ENCODE assay signal across 15 cellular contexts in the genomic region with DNA sequence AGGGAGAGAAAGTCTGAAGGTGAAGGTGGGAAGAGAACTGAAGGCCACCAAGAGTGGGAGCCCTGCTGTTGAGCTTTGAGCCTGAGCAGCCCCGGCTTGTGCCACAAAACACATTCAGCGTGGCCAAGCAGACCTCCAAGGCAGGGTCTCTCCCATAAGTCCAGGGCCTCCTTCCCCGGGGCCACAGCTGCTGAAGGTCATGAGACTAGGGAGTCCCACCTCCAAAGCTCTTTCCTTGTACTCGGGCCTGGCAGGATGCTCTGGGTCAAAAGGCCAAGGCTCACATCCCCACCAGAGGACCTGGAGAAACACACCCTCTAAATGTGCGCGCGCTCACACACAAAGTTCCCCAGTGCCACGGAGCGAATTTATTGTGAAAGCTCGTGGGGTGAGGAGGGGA. TPM values are rescaled to one million over a fixed set of nuclear protein-coding genes. Genes with fewer than 3 reads are reported as not detected.
DNase-seq lines count a peak whose midpoint lies in the region; ATAC-seq and TF ChIP-seq lines count a peak whose summit lies in the region.
"Had no signal": no experiment of that assay in that cellular context is flagged by ENCODE, and none has a peak within 500 bp of the region (broad histone marks: within the 10 kb centered on the region; RNA-seq: fewer than 3 reads in every experiment).

No MANE protein-coding gene starts in this region.

- TF ChIP-seq POLR2A in prostate gland (IDR thresholded peaks at IDR 0.05) = no peak

- H3K27ac Mint-ChIP-seq in CD4-positive, CD25-positive, alpha-beta regulatory T cell = peak overlapping the region in 2 of 3 donors; percentile 28 to 32
- H3K27ac Mint-ChIP-seq in activated CD4-positive, alpha-beta memory T cell treated with anti-CD3 and anti-CD28 coated beads, Interleukin-2, amount 10 ng/mL, durations not matched to agents 7 days and 5 days = peak overlapping the region; percentile 95
- H3K27ac Mint-ChIP-seq in naive thymus-derived CD8-positive, alpha-beta T cell = peak overlapping the region in 7 of 10 donors; percentile 39 to 99 (median 81)

- no peak for TF ChIP-seq CTCF in HEK293 (tag by site-specific recombination; IDR thresholded peaks at IDR 0.05)
- no peak for TF ChIP-seq CTCF in prostate gland (IDR thresholded peaks at IDR 0.05)

- H3K4me1 ChIP-seq in CD4-positive, CD25-positive, alpha-beta regulatory T cell (ENCODE audit: control insufficient read depth, insufficient read depth, low read length, poor library complexity, severe bottlenecking) = peaks cover 51% of the 10 kb centered on the region
- H3K4me1 ChIP-seq in HEK293 (ENCODE audit: control insufficient read depth, insufficient read depth, low read length) = peaks cover 15% of the 10 kb centered on the region
- no peaks in the 10 kb centered on the region for H3K4me1 ChIP-seq in prostate gland (replicated peaks)

- peaks cover 6% of the 10 kb centered on the region for H3K36me3 Mint-ChIP-seq in CD4-positive, CD25-positive, alpha-beta regulatory T cell
- peaks cover 31% of the 10 kb centered on the region for H3K36me3 Mint-ChIP-seq in activated CD4-positive, alpha-beta memory T cell treated with anti-CD3 and anti-CD28 coated beads, Interleukin-2, amount 10 ng/mL, durations not matched to agents 7 days and 5 days (ENCODE audit: low read depth)
- H3K36me3 Mint-ChIP-seq in naive thymus-derived CD8-positive, alpha-beta T cell = peaks cover 0 to 17% (median 0%) of the 10 kb centered on the region in 3 donors

- peaks cover 4% of the 10 kb centered on the region for H3K27me3 Mint-ChIP-seq in CD4-positive, CD25-positive, alpha-beta regulatory T cell
- no peaks in the 10 kb centered on the region for H3K27me3 Mint-ChIP-seq in activated CD4-positive, alpha-beta memory T cell treated with anti-CD3 and anti-CD28 coated beads, Interleukin-2, amount 10 ng/mL, durations not matched to agents 7 days and 5 days
- no peaks in the 10 kb centered on the region for H3K27me3 Mint-ChIP-seq in naive thymus-derived CD8-positive, alpha-beta T cell

- H3K9me3 ChIP-seq in CD4-positive, CD25-positive, alpha-beta regulatory T cell (ENCODE audit: control insufficient read depth in 2 of 2, low read length in 2 of 2) = no peaks in the 10 kb centered on the region
- H3K9me3 ChIP-seq in HEK293 (ENCODE audit: control insufficient read depth, insufficient read depth, low read depth, low read length) (no peaks in the 10 kb centered on the region), prostate gland (no peaks in the 10 kb centered on the region)
- H3K9me3 ChIP-seq: thoracic aorta had no signal

- H3K4me1 Mint-ChIP-seq in CD4-positive, CD25-positive, alpha-beta regulatory T cell = peaks cover 4 to 73% (median 16%) of the 10 kb centered on the region in 4 donors
- H3K4me1 Mint-ChIP-seq in activated CD4-positive, alpha-beta memory T cell treated with anti-CD3 and anti-CD28 coated beads, Interleukin-2, amount 10 ng/mL, durations not matched to agents 7 days and 5 days = peaks cover 33% of the 10 kb centered on the region
- peaks cover 11 to 41% (median 25%) of the 10 kb centered on the region in 4 donors for H3K4me1 Mint-ChIP-seq in naive thymus-derived CD8-positive, alpha-beta T cell

- POLR2A ChIA-PET in HEK293 (lab: Yijun Ruan, JAX) = interaction anchor here (0.5 to 4.2 kb wide), 5 partner anchors 18 to 146 kb away, joined by 3 to 67 read pairs (median 5); partner anchors contain the start of genes HCFC1 and TMEM187
- POLR2A ChIA-PET in activated CD4-positive, alpha-beta memory T cell treated with anti-CD3 and anti-CD28 coated beads, Interleukin-2, amount 10 ng/mL, durations not matched to agents 7 days and 5 days (lab: Charles Lee) = interaction anchor here (4.5 to 9.6 kb wide), 4 partner anchors 10 to 41 kb away, joined by 24 to 201 read pairs (median 127); partner anchors contain the start of genes HCFC1, RENBP and TMEM187
- POLR2A ChIA-PET in naive thymus-derived CD8-positive, alpha-beta T cell (lab: Charles Lee) = interaction anchor here (0.5 to 17.6 kb wide), 4 partner anchors 16 to 581 kb away, joined by 3 to 388 read pairs (median 138); partner anchors contain the start of genes AVPR2, HCFC1, RENBP and TMEM187

- H3K4me3 ChIP-seq in CD4-positive, CD25-positive, alpha-beta regulatory T cell (ENCODE audit: low read depth, low read length) = no peak overlapping the region
- H3K4me3 ChIP-seq in HEK293 (ENCODE audit: low read depth, low read length) = no peak overlapping the region
- H3K4me3 ChIP-seq in prostate gland = no peak overlapping the region

- no peaks in the 10 kb centered on the region for H3K27me3 ChIP-seq in CD4-positive, CD25-positive, alpha-beta regulatory T cell (ENCODE audit: control insufficient read depth, insufficient read depth, low read length)
- H3K27me3 ChIP-seq in prostate gland (replicated peaks; ENCODE audit: insufficient read depth) = no peaks in the 10 kb centered on the region

- H3K27ac ChIP-seq in CD4-positive, CD25-positive, alpha-beta regulatory T cell (ENCODE audit: insufficient read depth, low read length, poor library complexity, severe bottlenecking) = no peak overlapping the region
- peak overlapping the region; percentile 62; the same call in 1 of the 2 replicates for H3K27ac ChIP-seq in HEK293 (ENCODE audit: extremely low read depth, low read depth, low read length)
- no peak overlapping the region for H3K27ac ChIP-seq in prostate gland
- H3K27ac ChIP-seq: thoracic aorta had no signal

- H3K9me3 Mint-ChIP-seq in CD4-positive, CD25-positive, alpha-beta regulatory T cell = no peaks in the 10 kb centered on the region
- H3K9me3 Mint-ChIP-seq in activated CD4-positive, alpha-beta memory T cell treated with anti-CD3 and anti-CD28 coated beads, Interleukin-2, amount 10 ng/mL, durations not matched to agents 7 days and 5 days = no peaks in the 10 kb centered on the region
- no peaks in the 10 kb centered on the region for H3K9me3 Mint-ChIP-seq in naive thymus-derived CD8-positive, alpha-beta T cell

- 92% methylated on average over 2 of the region's 10 CpGs for WGBS in prostate gland

- ATAC-seq in CD4-positive, CD25-positive, alpha-beta regulatory T cell (ENCODE audit: low read depth in 2 of 2) = no peak
- ATAC-seq in naive thymus-derived CD8-positive, alpha-beta T cell = no peak
- ATAC-seq in HG03159 (IDR thresholded peaks at IDR 0.05; ENCODE audit: unreplicated experiment) = no peak
- ATAC-seq: right cardiac atrium had no signal

- CTCF ChIA-PET in HEK293 (lab: Yijun Ruan, JAX) = interaction anchor here (0.7 to 14.7 kb wide), 3 partner anchors 9 to 201 kb away, joined by 3 to 267 read pairs (median 3); partner anchors contain the start of gene RENBP
- CTCF ChIA-PET in activated CD4-positive, alpha-beta memory T cell treated with anti-CD3 and anti-CD28 coated beads, Interleukin-2, amount 10 ng/mL, durations not matched to agents 7 days and 5 days (lab: Charles Lee) = interaction anchor here (10.4 kb wide), 1 partner anchor 19 kb away, joined by 148 read pairs; the partner anchor contains the start of gene RENBP

- no peak for DNase-seq in CD4-positive, CD25-positive, alpha-beta regulatory T cell
- no peak for DNase-seq in activated CD4-positive, alpha-beta memory T cell treated with anti-CD3 and anti-CD28 coated beads, Interleukin-2, amount 10 ng/mL, durations not matched to agents 7 days and 5 days
- no peak for DNase-seq in naive thymus-derived CD8-positive, alpha-beta T cell
- DNase-seq in EL = no peak
- no peak for DNase-seq in prostate gland (ENCODE audit: low spot score)
- DNase-seq: cortex of kidney, DMS 273 treated with DMSO at 0.1 percent for 48 hours, NCI-H1105 treated with DMSO at 0.1 percent for 48 hours, NCI-H510A, SIG-M5 had no signal

- H3K36me3 ChIP-seq in CD4-positive, CD25-positive, alpha-beta regulatory T cell (ENCODE audit: control insufficient read depth, insufficient read depth, low read length) = peaks cover 2% of the 10 kb centered on the region
- H3K36me3 ChIP-seq in HEK293 (ENCODE audit: control insufficient read depth in 2 of 2, insufficient read depth in 1 of 2, low read length in 2 of 2) = peaks cover 23 to 48% of the 10 kb centered on the region in 2 experiments
- no peaks in the 10 kb centered on the region for H3K36me3 ChIP-seq in prostate gland

- intact Hi-C loops in prostate gland (cut with DNase I) = no loop called here

- peak overlapping the region; percentile 54 to 98 (median 82) for H3K4me3 Mint-ChIP-seq in CD4-positive, CD25-positive, alpha-beta regulatory T cell
- H3K4me3 Mint-ChIP-seq in activated CD4-positive, alpha-beta memory T cell treated with anti-CD3 and anti-CD28 coated beads, Interleukin-2, amount 10 ng/mL, durations not matched to agents 7 days and 5 days = peak overlapping the region; percentile 91
- H3K4me3 Mint-ChIP-seq in naive thymus-derived CD8-positive, alpha-beta T cell = peak overlapping the region in 2 of 10 donors; percentile 48 to 97

RNA-seq across cellular contexts. Expression of gene ARHGAP4, which starts 3.5 kb away (rescaled TPM):
- total RNA-seq in CD4-positive, CD25-positive, alpha-beta regulatory T cell = 459 TPM
- polyA plus RNA-seq in CD4-positive, CD25-positive, alpha-beta regulatory T cell = 10 to 100 TPM; 73.5 to 89.9 (median 80.2) TPM
- total RNA-seq in activated CD4-positive, alpha-beta memory T cell treated with anti-CD3 and anti-CD28 coated beads, Interleukin-2, amount 10 ng/mL, durations not matched to agents 7 days and 5 days = 100 to 1,000 TPM; 262 to 267 TPM
- total RNA-seq in naive thymus-derived CD8-positive, alpha-beta T cell = 100 to 1,000 TPM; 324 to 353 TPM
- 100 to 1,000 TPM in 1 of 3 donors, 10 to 100 TPM in 2; 58.9 to 112 (median 96.6) TPM for polyA plus RNA-seq in naive thymus-derived CD8-positive, alpha-beta T cell
- 10 to 100 TPM; 11.9 to 41.1 TPM for total RNA-seq in prostate gland

RNA-seq across cellular contexts. Expression of gene NAA10, which starts 5.3 kb away (rescaled TPM):
- 70.0 TPM for total RNA-seq in CD4-positive, CD25-positive, alpha-beta regulatory T cell
- 10 to 100 TPM; 72.4 to 99.8 (median 82.3) TPM for polyA plus RNA-seq in CD4-positive, CD25-positive, alpha-beta regulatory T cell
- total RNA-seq in activated CD4-positive, alpha-beta memory T cell treated with anti-CD3 and anti-CD28 coated beads, Interleukin-2, amount 10 ng/mL, durations not matched to agents 7 days and 5 days = 10 to 100 TPM; 63.1 to 63.7 TPM
- total RNA-seq in naive thymus-derived CD8-positive, alpha-beta T cell = 10 to 100 TPM; 72.1 to 80.8 TPM
- 10 to 100 TPM; 66.8 to 73.3 (median 71.3) TPM for polyA plus RNA-seq in naive thymus-derived CD8-positive, alpha-beta T cell
- total RNA-seq in prostate gland = 10 to 100 TPM; 47.5 to 64.9 TPM

RNA-seq across cellular contexts. Expression of gene RENBP, which starts 14.9 kb away (rescaled TPM):
- 15.3 TPM for total RNA-seq in CD4-positive, CD25-positive, alpha-beta regulatory T cell
- polyA plus RNA-seq in CD4-positive, CD25-positive, alpha-beta regulatory T cell = 1 to 10 TPM in 2 of 4 donors, under 1 TPM in 2; 0.62 to 1.9 (median 1.1) TPM
- 10 to 100 TPM; 12.1 to 12.8 TPM for total RNA-seq in activated CD4-positive, alpha-beta memory T cell treated with anti-CD3 and anti-CD28 coated beads, Interleukin-2, amount 10 ng/mL, durations not matched to agents 7 days and 5 days
- total RNA-seq in naive thymus-derived CD8-positive, alpha-beta T cell = 10 to 100 TPM; 17.8 to 18.2 TPM
- polyA plus RNA-seq in naive thymus-derived CD8-positive, alpha-beta T cell = under 1 TPM; 0.49 to 0.96 (median 0.73) TPM
- 1 to 10 TPM; 2.4 to 4.4 TPM for total RNA-seq in prostate gland

RNA-seq across cellular contexts. Expression of gene AVPR2, which starts 25.1 kb away (rescaled TPM):
- not detected for total RNA-seq in CD4-positive, CD25-positive, alpha-beta regulatory T cell
- not detected for polyA plus RNA-seq in CD4-positive, CD25-positive, alpha-beta regulatory T cell
- total RNA-seq in activated CD4-positive, alpha-beta memory T cell treated with anti-CD3 and anti-CD28 coated beads, Interleukin-2, amount 10 ng/mL, durations not matched to agents 7 days and 5 days = not detected
- not detected for total RNA-seq in naive thymus-derived CD8-positive, alpha-beta T cell
- polyA plus RNA-seq in naive thymus-derived CD8-positive, alpha-beta T cell = not detected
- total RNA-seq in prostate gland = 1 to 10 TPM in 1 of 2 donors, under 1 TPM in 1; 0.41 to 2.5 TPM
- total RNA-seq: H1, thoracic aorta had no signal

RNA-seq across cellular contexts. Expression of gene HCFC1, which starts 42.0 kb away (rescaled TPM):
- total RNA-seq in CD4-positive, CD25-positive, alpha-beta regulatory T cell = 71.6 TPM
- polyA plus RNA-seq in CD4-positive, CD25-positive, alpha-beta regulatory T cell = 1 to 10 TPM; 3.0 to 4.3 (median 3.6) TPM
- total RNA-seq in activated CD4-positive, alpha-beta memory T cell treated with anti-CD3 and anti-CD28 coated beads, Interleukin-2, amount 10 ng/mL, durations not matched to agents 7 days and 5 days = 10 to 100 TPM; 88.3 to 93.1 TPM
- total RNA-seq in naive thymus-derived CD8-positive, alpha-beta T cell = 10 to 100 TPM; 62.4 to 64.9 TPM
- 10 to 100 TPM in 1 of 3 donors, 1 to 10 TPM in 2; 3.3 to 11.9 (median 7.9) TPM for polyA plus RNA-seq in naive thymus-derived CD8-positive, alpha-beta T cell
- total RNA-seq in prostate gland = 100 to 1,000 TPM in 1 of 2 donors, 10 to 100 TPM in 1; 67.7 to 115 TPM

Comparison
In these comparisons a context has a peak if more than half of its experiments do, and no peak if none do; other contexts are left out.
1. H3K27ac Mint-ChIP-seq: peak in every context shown above with its lines; median percentile 95 in activated CD4-positive, alpha-beta memory T cell treated with anti-CD3 and anti-CD28 coated beads, Interleukin-2, amount 10 ng/mL, durations not matched to agents 7 days and 5 days; 81 in naive thymus-derived CD8-positive, alpha-beta T cell; 30 in CD4-positive, CD25-positive, alpha-beta regulatory T cell.
2. RNA of gene ARHGAP4, which starts 3.5 kb away (total RNA-seq): 459 TPM in CD4-positive, CD25-positive, alpha-beta regulatory T cell (single experiment), 324 to 353 TPM in naive thymus-derived CD8-positive, alpha-beta T cell and 262 to 267 TPM in activated CD4-positive, alpha-beta memory T cell treated with anti-CD3 and anti-CD28 coated beads, Interleukin-2, amount 10 ng/mL, durations not matched to agents 7 days and 5 days; 11.9 to 41.1 TPM in prostate gland; every median in the first group is over 4 times any median in the second.